Comparison of ENCODE assay signal across 12 cellular contexts in genomic region chr15:32688151-32688639, GRCh38. TPM values are rescaled to one million over a fixed set of nuclear protein-coding genes. Genes with fewer than 3 reads are reported as not detected.
DNase-seq lines count a peak whose midpoint lies in the region; ATAC-seq and TF ChIP-seq lines count a peak whose summit lies in the region.
"Had no signal": no experiment of that assay in that cellular context is flagged by ENCODE, and none has a peak within 500 bp of the region (broad histone marks: within the 10 kb centered on the region; RNA-seq: fewer than 3 reads in every experiment).

No MANE protein-coding gene starts in this region.

- peak overlapping the region; percentile 72 to 89 for H3K18ac ChIP-seq in mesenchymal stem cell (ENCODE audit: low read depth in 1 of 2, low read length in 2 of 2)

- H3K4me3 ChIP-seq in body of pancreas, result no peak overlapping the region
- no peak overlapping the region for H3K4me3 ChIP-seq in mesenchymal stem cell (ENCODE audit: insufficient read depth in 1 of 2, low read depth in 1 of 2, low read length in 2 of 2)

- H3K36me3 ChIP-seq in body of pancreas (replicated peaks in 1 of 2; ENCODE audit: insufficient read depth in 1 of 2, low read depth in 2 of 2) (no peaks in the 10 kb centered on the region), mesenchymal stem cell (ENCODE audit: control insufficient read depth in 1 of 2, insufficient read depth in 2 of 2, low read depth in 1 of 2, low read length in 2 of 2) (no peaks in the 10 kb centered on the region)

- H4K91ac ChIP-seq in mesenchymal stem cell (ENCODE audit: low read length), result peak overlapping the region; percentile 56

- peak overlapping the region; percentile 73 for H2AK5ac ChIP-seq in mesenchymal stem cell (ENCODE audit: low read length, severe bottlenecking)

- TF ChIP-seq CTCF in body of pancreas (IDR thresholded peaks at IDR 0.05), result no peak

- intact Hi-C loops in body of pancreas (cut with DNase I), result no loop called here

- H3K27me3 ChIP-seq in body of pancreas (no peaks in the 10 kb centered on the region), mesenchymal stem cell (ENCODE audit: control insufficient read depth in 1 of 2, insufficient read depth in 1 of 2, low read length in 2 of 2) (no peaks in the 10 kb centered on the region)

- H3K27ac ChIP-seq in body of pancreas (no peak overlapping the region), mesenchymal stem cell (ENCODE audit: low read length, poor library complexity, severe bottlenecking) (peak overlapping the region; percentile 78)

- H3K4ac ChIP-seq in mesenchymal stem cell (ENCODE audit: low read depth in 1 of 2, low read length in 2 of 2), result no peak overlapping the region

- no peak overlapping the region for H2BK120ac ChIP-seq in mesenchymal stem cell (ENCODE audit: low read depth, low read length)

- H2BK12ac ChIP-seq in mesenchymal stem cell (ENCODE audit: low read length in 2 of 2), result peak overlapping the region; percentile 63 to 93

- H2BK15ac ChIP-seq in mesenchymal stem cell (ENCODE audit: low read depth, poor library complexity, severe bottlenecking), result no peak overlapping the region

- no peak overlapping the region for H3K4me2 ChIP-seq in mesenchymal stem cell (ENCODE audit: low read length, poor library complexity, severe bottlenecking)

- 14 to 23% methylated on average over 2 of the region's 2 CpGs for WGBS in body of pancreas, 2 donors
- WGBS in mesenchymal stem cell, result 51% methylated on average over 2 of the region's 2 CpGs

- peak overlapping the region; percentile 58 for H4K8ac ChIP-seq in mesenchymal stem cell (ENCODE audit: low read length)

- H3K79me1 ChIP-seq in mesenchymal stem cell (replicated peaks; ENCODE audit: low read length, poor library complexity, severe bottlenecking), result no peaks in the 10 kb centered on the region

- peak overlapping the region in 1 of 2 experiments; percentile 68 for H3K23ac ChIP-seq in mesenchymal stem cell (ENCODE audit: low read length in 2 of 2)

- H3K4me1 ChIP-seq in body of pancreas (peaks cover 8% of the 10 kb centered on the region), mesenchymal stem cell (ENCODE audit: control insufficient read depth, insufficient read depth, low read depth, low read length) (peaks cover 7% of the 10 kb centered on the region)

- ATAC-seq in body of pancreas, result peak; percentile 87
- no peak for ATAC-seq in GM21515 (IDR thresholded peaks at IDR 0.05; ENCODE audit: unreplicated experiment)
- ATAC-seq: HCT116 had no signal

- TF ChIP-seq POLR2A in body of pancreas (IDR thresholded peaks at IDR 0.05), result no peak

- H2BK5ac ChIP-seq in mesenchymal stem cell (ENCODE audit: low read depth, low read length, poor library complexity, severe bottlenecking), result peak overlapping the region; percentile 51

- H3K14ac ChIP-seq in mesenchymal stem cell (ENCODE audit: low read length in 2 of 2), result peak overlapping the region in 1 of 2 experiments; percentile 26

- H3K9ac ChIP-seq in mesenchymal stem cell (ENCODE audit: low read length), result no peak overlapping the region

- H3K9me3 ChIP-seq in body of pancreas, result no peaks in the 10 kb centered on the region
- H3K9me3 ChIP-seq in mesenchymal stem cell (ENCODE audit: control insufficient read depth, low read length), result no peaks in the 10 kb centered on the region

- DNase-seq in DMS79 (lab: John Stamatoyannopoulos, UW), result peak; percentile 16
- DNase-seq in NCI-H2081 treated with DMSO at 0.1 percent for 48 hours (lab: John Stamatoyannopoulos, UW), result peak; percentile 64
- DNase-seq in body of pancreas, result peak; percentile 75 to 91 (median 84)
- DNase-seq in mesenchymal stem cell, result no peak
- no peak for DNase-seq in T-helper 2 cell
- no peak for DNase-seq in mucosa of gallbladder (ENCODE audit: low spot score)
- DNase-seq in medulla oblongata (ENCODE audit: extremely low spot score), result no peak
- DNase-seq: nephron progenitor cell; OCI-M1; stimulated activated CD4-positive, alpha-beta T cell treated with anti-CD3 and anti-CD28 coated beads, Interleukin-12 subunit alpha, Interleukin-12 subunit beta, amount 100 ng/mL, for 4 hours had no signal

- no peak overlapping the region for H2AFZ ChIP-seq in mesenchymal stem cell (ENCODE audit: low read depth, low read length)

RNA-seq across cellular contexts. Expression of gene GREM1, which starts 29.6 kb away (rescaled TPM):
- 1 to 10 TPM in 1 of 2 donors, under 1 TPM in 1; under 0.01 to 6.5 TPM for total RNA-seq in body of pancreas
- 20.7 TPM for polyA plus RNA-seq in mesenchymal stem cell (2013, experiment 1 of 2)
- polyA plus RNA-seq in mesenchymal stem cell (2013, experiment 2 of 2), result 22.2 TPM
- 293 TPM for total RNA-seq in mucosa of gallbladder

RNA-seq across cellular contexts. Expression of gene SCG5, which starts 46.7 kb away (rescaled TPM):
- total RNA-seq in body of pancreas, result 10 to 100 TPM; 49.4 to 50.1 TPM
- polyA plus RNA-seq in mesenchymal stem cell (2013, experiment 1 of 2), result 1.5 TPM
- 2.4 TPM for polyA plus RNA-seq in mesenchymal stem cell (2013, experiment 2 of 2)
- total RNA-seq in mucosa of gallbladder, result 2.6 TPM

Comparison
In these comparisons a context has a peak if more than half of its experiments do, and no peak if none do; other contexts are left out.
1. DNase-seq: peak in DMS79 (single experiment), NCI-H2081 treated with DMSO at 0.1 percent for 48 hours (single experiment) and body of pancreas (4 of 4); none in mesenchymal stem cell (single experiment), T-helper 2 cell (0 of 5), mucosa of gallbladder (single experiment) and medulla oblongata (single experiment).
2. RNA of gene GREM1, which starts 29.6 kb away (total RNA-seq): 293 TPM in mucosa of gallbladder (single experiment); under 0.01 to 6.5 TPM in body of pancreas; every median in the first group is over 10 times any median in the second.
3. RNA of gene SCG5, which starts 46.7 kb away (total RNA-seq): 49.4 to 50.1 TPM in body of pancreas; 2.6 TPM in mucosa of gallbladder (single experiment); every median in the first group is over 10 times any median in the second.